In the genomic region with DNA sequence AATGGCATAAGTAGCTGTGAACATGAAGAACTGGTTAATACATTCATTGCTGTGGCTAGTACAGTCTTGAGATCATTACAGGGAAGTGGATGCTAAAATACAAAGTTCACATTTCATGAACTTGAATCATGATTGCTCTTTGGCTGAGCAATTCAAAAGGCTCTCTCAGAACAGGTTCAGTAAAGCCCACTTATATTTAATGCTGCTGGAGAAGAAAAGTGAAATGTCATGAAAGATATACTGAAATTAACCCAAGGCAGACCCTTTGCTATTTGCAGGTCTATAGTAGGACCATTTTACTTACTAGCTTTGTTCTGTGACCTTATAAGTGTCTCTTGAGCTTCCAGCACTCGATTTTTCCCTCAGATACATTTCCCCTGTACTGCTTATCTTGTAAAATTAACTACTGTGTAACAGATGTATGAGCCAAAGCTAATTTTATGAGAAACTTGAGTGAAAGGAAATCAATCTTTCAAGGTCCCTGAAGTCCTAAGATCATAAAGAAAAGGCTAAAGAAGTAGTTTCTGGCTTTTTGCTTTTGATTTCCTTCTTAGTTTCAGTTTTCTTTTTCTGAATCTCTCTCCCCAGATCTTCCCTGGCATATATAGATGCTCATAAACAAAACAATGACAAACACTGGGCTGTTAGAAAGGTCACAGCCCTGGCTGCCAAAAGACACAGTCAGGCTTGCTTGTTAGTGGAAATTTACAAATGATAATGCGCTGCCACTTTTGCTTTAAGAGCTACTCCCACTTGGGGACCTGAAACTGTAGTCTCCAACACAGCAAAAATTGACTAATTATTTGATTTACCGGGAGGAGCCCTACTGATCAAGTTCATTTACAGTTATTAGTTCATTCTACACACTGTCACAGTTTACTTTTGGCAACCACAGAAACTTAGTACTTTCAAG, we compare ENCODE assay signal across 8 cellular contexts.
DNase-seq lines count a peak whose midpoint lies in the region; ATAC-seq, FAIRE-seq and TF ChIP-seq lines count a peak whose summit lies in the region.

No MANE protein-coding gene starts in this region.

- H4K91ac ChIP-seq in H1 (replicated peaks; ENCODE audit: insufficient read length, low read length) = no peak overlapping the region

- TF ChIP-seq CTCF in RWPE2 (IDR thresholded peaks at IDR 0.05; ENCODE audit: poor library complexity, severe bottlenecking) = no peak
- no peak for TF ChIP-seq CTCF in H1 (IDR thresholded peaks at IDR 0.05; ENCODE audit: control extremely low read depth in 1 of 3, insufficient read depth in 1 of 3, low read depth in 1 of 3, low read length in 3 of 3)
- no peak for TF ChIP-seq CTCF in D721Med (IDR thresholded peaks at IDR 0.05; ENCODE audit: insufficient read depth, missing control alignments)

- H2AFZ ChIP-seq in H1 (ENCODE audit: low read length) = peak overlapping the region; percentile 25

- no peak for TF ChIP-seq RAD21 in H1 (IDR thresholded peaks at IDR 0.05 in 1 of 2, conservative IDR thresholded peaks at IDR 0.05 in 1 of 2; ENCODE audit: low read depth in 2 of 2, low read length in 2 of 2)

- H3K4me2 ChIP-seq in H1 (ENCODE audit: insufficient read depth in 1 of 2, low read depth in 2 of 2, low read length in 2 of 2) = peak overlapping the region in 1 of 2 experiments; percentile 17; a peak in 1 of 4 replicates

- no peak overlapping the region for H4K5ac ChIP-seq in H1 (ENCODE audit: insufficient read length, low read depth, low read length)

- no peak overlapping the region for H2BK15ac ChIP-seq in H1 (ENCODE audit: low read length)

- no peak overlapping the region for H3K18ac ChIP-seq in H1 (ENCODE audit: extremely low read depth, low read length)

- H3K79me2 ChIP-seq in H1 (ENCODE audit: control insufficient read depth in 1 of 2, insufficient read depth in 2 of 2, low read length in 2 of 2) = no peaks in the 10 kb centered on the region

- no peaks in the 10 kb centered on the region for H3K27me3 ChIP-seq in RWPE2 (ENCODE audit: insufficient read depth, poor library complexity, severe bottlenecking)
- H3K27me3 ChIP-seq in H1 (replicated peaks in 1 of 4; ENCODE audit: control insufficient read depth in 3 of 4, extremely low read depth in 1 of 4, insufficient read depth in 3 of 4, low read length in 3 of 4) = no peaks in the 10 kb centered on the region
- no peaks in the 10 kb centered on the region for H3K27me3 ChIP-seq in mucosa of stomach (ENCODE audit: control insufficient read depth, insufficient read depth, low read length)

- no peak overlapping the region for H3K23ac ChIP-seq in H1 (ENCODE audit: insufficient read length)

- H3K27ac ChIP-seq in RWPE2 (ENCODE audit: poor library complexity, severe bottlenecking) = no peak overlapping the region
- no peak overlapping the region for H3K27ac ChIP-seq in H1 (ENCODE audit: low read depth, low read length)

- H4K8ac ChIP-seq in H1 (ENCODE audit: extremely low read depth, insufficient read depth, low read length) = no peak overlapping the region

- WGBS in H1 (ENCODE audit: extremely low coverage in 1 of 2, insufficient coverage in 1 of 2, insufficient read length in 1 of 2, insufficient replicate concordance in 2 of 2, low coverage in 1 of 2, low lambda C conversion rate in 2 of 2, missing lambda C conversion rate in 1 of 2), 2 experiments = 65% methylated on average over 3 of the region's 3 CpGs; no CpG with 5 or more reads in 1 of the 2 experiments

- H2AK5ac ChIP-seq in H1 (ENCODE audit: low read depth, low read length) = no peak overlapping the region

- TF ChIP-seq POLR2A in H1 (IDR thresholded peaks at IDR 0.05; ENCODE audit: control extremely low read depth in 1 of 2, low read depth in 2 of 2, low read length in 2 of 2) = no peak

- FAIRE-seq in H1 (lab: Jason Lieb, UNC) (no peak), D721Med (lab: Jason Lieb, UNC) (no peak)

- no peak overlapping the region for H2BK120ac ChIP-seq in H1 (replicated peaks; ENCODE audit: low read depth, low read length)

- peak; percentile 75 for ATAC-seq in HG02588 (IDR thresholded peaks at IDR 0.05; ENCODE audit: unreplicated experiment)
- peak; percentile 48 for ATAC-seq in RWPE2 (ENCODE audit: low read depth)

- no peak overlapping the region for H3K4ac ChIP-seq in H1 (replicated peaks; ENCODE audit: insufficient read length, low read depth, low read length)

- peaks cover 10% of the 10 kb centered on the region for H3K4me1 ChIP-seq in RWPE2 (ENCODE audit: insufficient read depth, poor library complexity, severe bottlenecking)
- peaks cover 0 to 5% (median 4%) of the 10 kb centered on the region in 4 experiments; a peak in 3 of 7 replicates for H3K4me1 ChIP-seq in H1 (replicated peaks in 1 of 4; ENCODE audit: control insufficient read depth in 3 of 4, insufficient read depth in 4 of 4, low read length in 3 of 4)
- H3K4me1 ChIP-seq in mucosa of stomach (ENCODE audit: control insufficient read depth, insufficient read depth, low read length) = peaks cover 14% of the 10 kb centered on the region

- H2BK5ac ChIP-seq in H1 (ENCODE audit: low read depth, low read length) = no peak overlapping the region

- H3K36me3 ChIP-seq in RWPE2 (ENCODE audit: low read depth) (no peaks in the 10 kb centered on the region), H1 (ENCODE audit: control insufficient read depth in 2 of 4, insufficient read depth in 4 of 4, low read length in 3 of 4) (no peaks in the 10 kb centered on the region), mucosa of stomach (ENCODE audit: control insufficient read depth, insufficient read depth, low read length) (no peaks in the 10 kb centered on the region)

- H3K79me1 ChIP-seq in H1 (ENCODE audit: low read depth, low read length) = no peaks in the 10 kb centered on the region

- peaks cover 3% of the 10 kb centered on the region for H3K9me3 ChIP-seq in RWPE2 (ENCODE audit: severe bottlenecking)
- peaks cover 8 to 12% of the 10 kb centered on the region in 2 experiments; a peak in 3 of 4 replicates for H3K9me3 ChIP-seq in H1 (ENCODE audit: insufficient read depth in 2 of 2, low read depth in 1 of 2, low read length in 1 of 2)
- H3K9me3 ChIP-seq in mucosa of stomach (ENCODE audit: control insufficient read depth, low read length) = no peaks in the 10 kb centered on the region

- H2BK20ac ChIP-seq in H1 (ENCODE audit: low read length) = no peak overlapping the region

- no peak overlapping the region for H2BK12ac ChIP-seq in H1 (ENCODE audit: low read depth, low read length)

- POLR2A ChIA-PET in H1 (lab: Charles Lee; ENCODE audit: partially characterized antibody) = interaction anchor here (0.9 to 1.3 kb wide), 3 partner anchors 40 to 136 kb away, joined by 3 to 4 read pairs (median 3); no protein-coding TSS in a partner anchor

- H3K23me2 ChIP-seq in H1 (ENCODE audit: low read depth, low read length) = no peaks in the 10 kb centered on the region

- no peak overlapping the region for H3K14ac ChIP-seq in H1 (ENCODE audit: insufficient read length)

- no peak for TF ChIP-seq EP300 in H1 (IDR thresholded peaks at IDR 0.05; ENCODE audit: borderline replicate concordance in 1 of 2, low read depth in 2 of 2, low read length in 2 of 2)

- CTCF ChIA-PET in H1 (lab: Charles Lee; ENCODE audit: partially characterized antibody) = interaction anchor here (1.4 to 3.6 kb wide), 3 partner anchors 9 to 130 kb away, joined by 3 to 14 read pairs (median 6); no protein-coding TSS in a partner anchor

- H3K4me3 ChIP-seq in RWPE2 (ENCODE audit: severe bottlenecking) (no peak overlapping the region), H1 (ENCODE audit: extremely low read depth in 1 of 4, insufficient read depth in 2 of 4, low read depth in 3 of 4, low read length in 4 of 4) (no peak overlapping the region), mucosa of stomach (ENCODE audit: low read length) (no peak overlapping the region)

- DNase-seq in DMS53 (lab: John Stamatoyannopoulos, UW) = peak; percentile 36
- no peak for DNase-seq in DMS53 treated with DMSO at 0.1 percent for 48 hours (lab: John Stamatoyannopoulos, UW; ENCODE audit: unreplicated experiment)
- DNase-seq in RWPE2 (ENCODE audit: low spot score) = no peak
- DNase-seq in H1 (ENCODE audit: low read depth in 1 of 2, low spot score in 2 of 2) = no peak
- DNase-seq in HuH-7.5 (ENCODE audit: low spot score) = no peak
- no peak for DNase-seq in D721Med (ENCODE audit: insufficient read length, low spot score)

- H3K56ac ChIP-seq in H1 (replicated peaks; ENCODE audit: insufficient read length, low read depth, low read length) = no peak overlapping the region

- H3K9ac ChIP-seq in H1 (replicated peaks in 1 of 4; ENCODE audit: extremely low read depth in 1 of 4, low read depth in 3 of 4, low read length in 3 of 4) (no peak overlapping the region), mucosa of stomach (ENCODE audit: low read length) (peak overlapping the region; percentile 68)

- H4K20me1 ChIP-seq in H1 (replicated peaks in 1 of 2; ENCODE audit: control insufficient read depth in 1 of 2, insufficient read depth in 2 of 2, low read length in 2 of 2) = no peaks in the 10 kb centered on the region

TF ChIP-seq in H1, 55 proteins besides CTCF, POLR2A, EP300 and RAD21:
- TF ChIP-seq BCL11A (IDR thresholded peaks at IDR 0.05; ENCODE audit: low read depth in 2 of 2, low read length in 2 of 2) (no peak), KDM1A (IDR thresholded peaks at IDR 0.05; ENCODE audit: borderline replicate concordance, low read length) (no peak), CTBP2 (IDR thresholded peaks at IDR 0.05; ENCODE audit: borderline replicate concordance, insufficient read depth, insufficient read length, low read length) (no peak), RFX5 (IDR thresholded peaks at IDR 0.05; ENCODE audit: borderline replicate concordance, low read depth, low read length) (no peak), TAF1 (IDR thresholded peaks at IDR 0.05; ENCODE audit: low read depth, low read length) (no peak), PHF8 (conservative IDR thresholded peaks at IDR 0.05; ENCODE audit: low read depth, low read length) (no peak)
